Comparison of ENCODE assay signal across 8 cellular contexts in genomic region chr2:202911513-202912341, GRCh38. TPM values are rescaled to one million over a fixed set of nuclear protein-coding genes. Genes with fewer than 3 reads are reported as not detected.
DNase-seq lines count a peak whose midpoint lies in the region; ATAC-seq and TF ChIP-seq lines count a peak whose summit lies in the region.

Gene CARF, plus strand, starts transcription at chr2:202912275. Its CDS starts 29,628 bp downstream, at chr2:202941903.
Gene WDR12, minus strand, starts transcription at chr2:202911673. Its CDS starts 197 bp downstream, at chr2:202911476.

- H3K9ac ChIP-seq in liver (ENCODE audit: low read depth in 1 of 2, low read length in 2 of 2): peak within 1 kb of the TSS; percentile 89 to 92

- ATAC-seq in CD4-positive, CD25-positive, alpha-beta regulatory T cell (ENCODE audit: low read depth in 2 of 2): peak; percentile 83 to 86
- peak; percentile 65 for ATAC-seq in GM19438 (IDR thresholded peaks at IDR 0.05; ENCODE audit: low read depth, unreplicated experiment)
- ATAC-seq in HG03571 (IDR thresholded peaks at IDR 0.05; ENCODE audit: unreplicated experiment): peak; percentile 67

- H3K4me3 Mint-ChIP-seq in CD4-positive, CD25-positive, alpha-beta regulatory T cell: peak within 1 kb of the TSS; percentile 96 to 99 (median 98)

- H3K4me1 ChIP-seq in CD4-positive, CD25-positive, alpha-beta regulatory T cell (ENCODE audit: control insufficient read depth, insufficient read depth, low read length, poor library complexity, severe bottlenecking): peaks cover 16% of the 10 kb centered on the region
- peaks cover 4 to 14% (median 11%) of the 10 kb centered on the region in 4 donors for H3K4me1 ChIP-seq in liver (ENCODE audit: control insufficient read depth in 4 of 4, insufficient read depth in 4 of 4, low read length in 3 of 4)

- TF ChIP-seq CTCF in dorsolateral prefrontal cortex (IDR thresholded peaks at IDR 0.05 in 54 of 56, conservative IDR thresholded peaks at IDR 0.05 in 2 of 56; ENCODE audit: low read depth in 1 of 56, partially characterized antibody in 56 of 56): peak in 11 of 56 donors; percentile 6 to 32 (median 17)
- no peak for TF ChIP-seq CTCF in liver (IDR thresholded peaks at IDR 0.05; ENCODE audit: low read depth, low read length, missing input control)

- peaks cover 3% of the 10 kb centered on the region for H3K36me3 Mint-ChIP-seq in CD4-positive, CD25-positive, alpha-beta regulatory T cell

- intact Hi-C loops in dorsolateral prefrontal cortex (cut with DNase I): loop anchor here (2.0 to 5.0 kb wide), 3 partner anchors 41 to 326 kb away; partner anchors contain the start of genes NBEAL1 (in 2 of the 2), CYP20A1 (in 1 of the 2) and ICA1L (in 1 of the 2)

- peak; percentile 26 to 52 for TF ChIP-seq RAD21 in liver (IDR thresholded peaks at IDR 0.05)

- peak; percentile 83 to 95 (median 93) for DNase-seq in CD4-positive, CD25-positive, alpha-beta regulatory T cell
- DNase-seq in NCI-H774 (lab: John Stamatoyannopoulos, UW) (peak; percentile 88), dorsolateral prefrontal cortex (peak; percentile 89 to 94 (median 92))
- DNase-seq in activated CD4-positive, alpha-beta T cell treated with anti-CD3 and anti-CD28 coated beads, Interleukin-2, amount 50 U/mL, for 48 hours: peak; percentile 88 to 92
- DNase-seq in stimulated activated CD4-positive, alpha-beta T cell treated with anti-CD3 and anti-CD28 coated beads, Interleukin-4, amount 100 ng/mL, for 1 hour: peak; percentile 89

- H3K9me3 Mint-ChIP-seq in CD4-positive, CD25-positive, alpha-beta regulatory T cell: no peaks in the 10 kb centered on the region

- H3K27me3 ChIP-seq in CD4-positive, CD25-positive, alpha-beta regulatory T cell (ENCODE audit: control insufficient read depth, insufficient read depth, low read length): no peaks in the 10 kb centered on the region
- H3K27me3 ChIP-seq in dorsolateral prefrontal cortex (no peaks in the 10 kb centered on the region), liver (ENCODE audit: control insufficient read depth in 4 of 4, insufficient read depth in 4 of 4, low read length in 3 of 4) (no peaks in the 10 kb centered on the region)

- no peaks in the 10 kb centered on the region for H3K9me3 ChIP-seq in CD4-positive, CD25-positive, alpha-beta regulatory T cell (ENCODE audit: control insufficient read depth in 2 of 2, low read length in 2 of 2)
- H3K9me3 ChIP-seq in liver (ENCODE audit: control insufficient read depth in 4 of 4, low read length in 3 of 4): no peaks in the 10 kb centered on the region

- under 1% methylated on average over 39 of the region's 39 CpGs for WGBS in liver

- peak within 1 kb of the TSS; percentile 85 for H3K27ac ChIP-seq in CD4-positive, CD25-positive, alpha-beta regulatory T cell (ENCODE audit: insufficient read depth, low read length, poor library complexity, severe bottlenecking)
- peak within 1 kb of the TSS; percentile 70 to 99 (median 94) for H3K27ac ChIP-seq in dorsolateral prefrontal cortex
- H3K27ac ChIP-seq in liver (ENCODE audit: low read depth in 1 of 2, low read length in 2 of 2): peak within 1 kb of the TSS; percentile 82 to 90

- H3K27ac Mint-ChIP-seq in CD4-positive, CD25-positive, alpha-beta regulatory T cell: peak within 1 kb of the TSS; percentile 92 to 99 (median 97)

- no peaks in the 10 kb centered on the region for H3K27me3 Mint-ChIP-seq in CD4-positive, CD25-positive, alpha-beta regulatory T cell

- H3K4me3 ChIP-seq in CD4-positive, CD25-positive, alpha-beta regulatory T cell (ENCODE audit: low read depth, low read length): peak within 1 kb of the TSS; percentile 97
- peak within 1 kb of the TSS; percentile 62 to 99 (median 83) for H3K4me3 ChIP-seq in dorsolateral prefrontal cortex
- peak within 1 kb of the TSS; percentile 66 to 100 (median 99) for H3K4me3 ChIP-seq in liver (ENCODE audit: low read depth in 1 of 3, low read length in 3 of 3)

- H3K36me3 ChIP-seq in CD4-positive, CD25-positive, alpha-beta regulatory T cell (ENCODE audit: control insufficient read depth, insufficient read depth, low read length): no peaks in the 10 kb centered on the region
- no peaks in the 10 kb centered on the region for H3K36me3 ChIP-seq in liver (ENCODE audit: control insufficient read depth in 4 of 4, insufficient read depth in 3 of 4, low read depth in 1 of 4, low read length in 3 of 4)

- peaks cover 4 to 45% (median 33%) of the 10 kb centered on the region in 4 donors for H3K4me1 Mint-ChIP-seq in CD4-positive, CD25-positive, alpha-beta regulatory T cell

TF ChIP-seq in liver, 16 proteins besides CTCF, POLR2A, EP300 and RAD21:
- no peak for TF ChIP-seq ATF3 (IDR thresholded peaks at IDR 0.05)
- peak; percentile 91 for TF ChIP-seq TAF1 (conservative IDR thresholded peaks at IDR 0.05)
- peak; percentile 45 for TF ChIP-seq NR2F2 (IDR thresholded peaks at IDR 0.05)
- TF ChIP-seq FOXA2 (IDR thresholded peaks at IDR 0.05): no peak
- TF ChIP-seq FOXA1 (IDR thresholded peaks at IDR 0.05): no peak
- peak; percentile 58 to 88 for TF ChIP-seq GABPA (IDR thresholded peaks at IDR 0.05 in 1 of 2, conservative IDR thresholded peaks at IDR 0.05 in 1 of 2)
- TF ChIP-seq RXRA (IDR thresholded peaks at IDR 0.05): peak; percentile 19 to 20
- peak; percentile 96 for TF ChIP-seq ZBTB33 (IDR thresholded peaks at IDR 0.05)
- TF ChIP-seq MAX (IDR thresholded peaks at IDR 0.05): peak; percentile 94
- TF ChIP-seq REST (IDR thresholded peaks at IDR 0.05): peak; percentile 60
- peak; percentile 7 for TF ChIP-seq SP1 (IDR thresholded peaks at IDR 0.05)
- TF ChIP-seq HNF4A (conservative IDR thresholded peaks at IDR 0.05): peak; percentile 77 to 81
- peak in 1 of 2 donors; percentile 51 for TF ChIP-seq JUND (IDR thresholded peaks at IDR 0.05)
- peak in 1 of 2 donors; percentile 14 for TF ChIP-seq EGR1 (IDR thresholded peaks at IDR 0.05; ENCODE audit: low read depth in 2 of 2)
- TF ChIP-seq YY1 (IDR thresholded peaks at IDR 0.05): peak; percentile 85
- TF ChIP-seq HNF4G (IDR thresholded peaks at IDR 0.05): peak; percentile 30

RNA-seq across cellular contexts. Expression of gene CARF, which starts in this region (rescaled TPM):
- total RNA-seq in CD4-positive, CD25-positive, alpha-beta regulatory T cell: 11.3 TPM
- polyA plus RNA-seq in CD4-positive, CD25-positive, alpha-beta regulatory T cell: 10 to 100 TPM in 1 of 4 donors, 1 to 10 TPM in 3; 4.1 to 12.3 (median 7.0) TPM
- total RNA-seq in dorsolateral prefrontal cortex (10 to 100 TPM; 12.4 to 36.7 (median 25.8) TPM), liver (1 to 10 TPM; 3.6 to 4.3 TPM)
- 1 to 10 TPM in 1 of 2 donors, under 1 TPM in 1; 0.98 to 2.2 TPM for polyA plus RNA-seq in liver

RNA-seq across cellular contexts. Expression of gene WDR12, which starts in this region (rescaled TPM):
- total RNA-seq in CD4-positive, CD25-positive, alpha-beta regulatory T cell: 8.3 TPM
- 10 to 100 TPM; 12.2 to 15.6 (median 13.3) TPM for polyA plus RNA-seq in CD4-positive, CD25-positive, alpha-beta regulatory T cell
- total RNA-seq in dorsolateral prefrontal cortex (10 to 100 TPM; 14.0 to 55.6 (median 34.3) TPM), liver (10 to 100 TPM; 14.6 to 22.3 TPM)
- polyA plus RNA-seq in liver: 10 to 100 TPM in 1 of 2 donors, 1 to 10 TPM in 1; 6.6 to 26.1 TPM

Comparison
In these comparisons a context has a peak if more than half of its experiments do, and no peak if none do; other contexts are left out.
1. Peak in every context shown above with its lines: DNase-seq, ATAC-seq, H3K4me3 ChIP-seq and H3K27ac ChIP-seq.